ENCODE assay signal across 1 cellular context in the genomic region with DNA sequence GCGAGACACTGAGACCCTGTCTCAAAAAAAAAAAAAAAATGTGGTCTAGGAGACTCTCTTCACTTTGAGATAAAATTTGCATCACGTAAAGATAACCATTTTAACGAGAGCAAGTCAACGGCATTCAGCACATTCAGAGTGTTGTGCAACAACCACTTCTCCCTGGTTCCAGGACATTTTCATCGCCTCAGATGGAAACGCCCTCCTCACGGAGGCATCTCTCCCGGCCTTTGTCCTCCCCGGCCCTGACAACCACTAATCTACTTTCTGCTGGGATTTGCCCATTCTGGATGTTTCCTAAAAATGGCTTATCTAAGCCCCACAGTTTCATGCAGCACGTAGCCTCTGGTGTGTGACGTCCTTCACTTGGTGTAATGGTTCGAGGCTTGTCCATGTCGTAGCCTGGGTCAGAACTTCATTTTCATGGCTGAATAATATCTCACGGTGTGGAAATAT.
TF ChIP-seq lines count a peak whose summit lies in the region.

No MANE protein-coding gene starts in this region.

TF ChIP-seq in K562, 482 proteins besides CTCF, POLR2A, EP300 and RAD21 (continued from another document and continues in another):
- TF ChIP-seq, protein P1, sequence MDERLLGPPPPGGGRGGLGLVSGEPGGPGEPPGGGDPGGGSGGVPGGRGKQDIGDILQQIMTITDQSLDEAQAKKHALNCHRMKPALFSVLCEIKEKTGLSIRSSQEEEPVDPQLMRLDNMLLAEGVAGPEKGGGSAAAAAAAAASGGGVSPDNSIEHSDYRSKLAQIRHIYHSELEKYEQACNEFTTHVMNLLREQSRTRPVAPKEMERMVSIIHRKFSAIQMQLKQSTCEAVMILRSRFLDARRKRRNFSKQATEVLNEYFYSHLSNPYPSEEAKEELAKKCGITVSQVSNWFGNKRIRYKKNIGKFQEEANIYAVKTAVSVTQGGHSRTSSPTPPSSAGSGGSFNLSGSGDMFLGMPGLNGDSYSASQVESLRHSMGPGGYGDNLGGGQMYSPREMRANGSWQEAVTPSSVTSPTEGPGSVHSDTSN (CRISPR knock-in tag; IDR thresholded peaks at IDR 0.05; ENCODE audit: low read depth) = no peak
- TF ChIP-seq, protein P1 (tag; conservative IDR thresholded peaks at IDR 0.05; ENCODE audit: low read depth) = no peak
- no peak for TF ChIP-seq ZNF584 (CRISPR knock-in tag; IDR thresholded peaks at IDR 0.05; ENCODE audit: low read depth)
- no peak for TF ChIP-seq ETV6 (IDR thresholded peaks at IDR 0.05; ENCODE audit: borderline replicate concordance in 1 of 2, low read depth in 2 of 2, low read length in 1 of 2)
- no peak for TF ChIP-seq ETV6 (CRISPR knock-in tag; IDR thresholded peaks at IDR 0.05; ENCODE audit: borderline replicate concordance)
- peak; percentile 26 for TF ChIP-seq BHLHE40 (IDR thresholded peaks at IDR 0.05; ENCODE audit: low read length)
- TF ChIP-seq SRSF3 (IDR thresholded peaks at IDR 0.05; ENCODE audit: insufficient read depth, low read length) = no peak
- 0 out of 2 replicates have a peak, but pooled peaks have one; percentile 40 for TF ChIP-seq POLR2AphosphoS5 (IDR thresholded peaks at IDR 0.05; ENCODE audit: control insufficient read depth, insufficient read depth, low read depth, low read length)
- TF ChIP-seq ZNF217 (CRISPR knock-in tag; IDR thresholded peaks at IDR 0.05) = no peak
- TF ChIP-seq PTRF (tag; IDR thresholded peaks at IDR 0.05) = no peak
- TF ChIP-seq, protein P2, sequence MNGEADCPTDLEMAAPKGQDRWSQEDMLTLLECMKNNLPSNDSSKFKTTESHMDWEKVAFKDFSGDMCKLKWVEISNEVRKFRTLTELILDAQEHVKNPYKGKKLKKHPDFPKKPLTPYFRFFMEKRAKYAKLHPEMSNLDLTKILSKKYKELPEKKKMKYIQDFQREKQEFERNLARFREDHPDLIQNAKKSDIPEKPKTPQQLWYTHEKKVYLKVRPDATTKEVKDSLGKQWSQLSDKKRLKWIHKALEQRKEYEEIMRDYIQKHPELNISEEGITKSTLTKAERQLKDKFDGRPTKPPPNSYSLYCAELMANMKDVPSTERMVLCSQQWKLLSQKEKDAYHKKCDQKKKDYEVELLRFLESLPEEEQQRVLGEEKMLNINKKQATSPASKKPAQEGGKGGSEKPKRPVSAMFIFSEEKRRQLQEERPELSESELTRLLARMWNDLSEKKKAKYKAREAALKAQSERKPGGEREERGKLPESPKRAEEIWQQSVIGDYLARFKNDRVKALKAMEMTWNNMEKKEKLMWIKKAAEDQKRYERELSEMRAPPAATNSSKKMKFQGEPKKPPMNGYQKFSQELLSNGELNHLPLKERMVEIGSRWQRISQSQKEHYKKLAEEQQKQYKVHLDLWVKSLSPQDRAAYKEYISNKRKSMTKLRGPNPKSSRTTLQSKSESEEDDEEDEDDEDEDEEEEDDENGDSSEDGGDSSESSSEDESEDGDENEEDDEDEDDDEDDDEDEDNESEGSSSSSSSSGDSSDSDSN (IDR thresholded peaks at IDR 0.05; ENCODE audit: borderline replicate concordance in 1 of 2, low read depth in 2 of 2, low read length in 2 of 2) = no peak
- TF ChIP-seq SNIP1 (IDR thresholded peaks at IDR 0.05; ENCODE audit: low read depth) = no peak
- TF ChIP-seq, protein P3, sequence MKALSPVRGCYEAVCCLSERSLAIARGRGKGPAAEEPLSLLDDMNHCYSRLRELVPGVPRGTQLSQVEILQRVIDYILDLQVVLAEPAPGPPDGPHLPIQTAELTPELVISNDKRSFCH (CRISPR knock-in tag; IDR thresholded peaks at IDR 0.05) = no peak
- TF ChIP-seq, protein P3 (tag; IDR thresholded peaks at IDR 0.05) = no peak
- TF ChIP-seq ZNF445 (CRISPR knock-in tag; IDR thresholded peaks at IDR 0.05; ENCODE audit: low read depth) = no peak
- TF ChIP-seq CEBPB (tag; IDR thresholded peaks at IDR 0.05) = peak; percentile 99
- no peak for TF ChIP-seq TAF9B (IDR thresholded peaks at IDR 0.05; ENCODE audit: partially characterized antibody)
- TF ChIP-seq CCNT2 (IDR thresholded peaks at IDR 0.05; ENCODE audit: borderline replicate concordance, extremely low read depth, insufficient read length, low read depth, low read length) = no peak
- TF ChIP-seq STAT5B (CRISPR knock-in tag; IDR thresholded peaks at IDR 0.05) = no peak
- peak; percentile 55; the same call in 1 of the 2 replicates for TF ChIP-seq SMARCE1 (IDR thresholded peaks at IDR 0.05)
- TF ChIP-seq, protein P4, sequence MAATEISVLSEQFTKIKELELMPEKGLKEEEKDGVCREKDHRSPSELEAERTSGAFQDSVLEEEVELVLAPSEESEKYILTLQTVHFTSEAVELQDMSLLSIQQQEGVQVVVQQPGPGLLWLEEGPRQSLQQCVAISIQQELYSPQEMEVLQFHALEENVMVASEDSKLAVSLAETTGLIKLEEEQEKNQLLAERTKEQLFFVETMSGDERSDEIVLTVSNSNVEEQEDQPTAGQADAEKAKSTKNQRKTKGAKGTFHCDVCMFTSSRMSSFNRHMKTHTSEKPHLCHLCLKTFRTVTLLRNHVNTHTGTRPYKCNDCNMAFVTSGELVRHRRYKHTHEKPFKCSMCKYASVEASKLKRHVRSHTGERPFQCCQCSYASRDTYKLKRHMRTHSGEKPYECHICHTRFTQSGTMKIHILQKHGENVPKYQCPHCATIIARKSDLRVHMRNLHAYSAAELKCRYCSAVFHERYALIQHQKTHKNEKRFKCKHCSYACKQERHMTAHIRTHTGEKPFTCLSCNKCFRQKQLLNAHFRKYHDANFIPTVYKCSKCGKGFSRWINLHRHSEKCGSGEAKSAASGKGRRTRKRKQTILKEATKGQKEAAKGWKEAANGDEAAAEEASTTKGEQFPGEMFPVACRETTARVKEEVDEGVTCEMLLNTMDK (IDR thresholded peaks at IDR 0.05; ENCODE audit: borderline replicate concordance, insufficient read depth, low read depth, low read length, poor library complexity, severe bottlenecking) = no peak
- TF ChIP-seq, protein P5, sequence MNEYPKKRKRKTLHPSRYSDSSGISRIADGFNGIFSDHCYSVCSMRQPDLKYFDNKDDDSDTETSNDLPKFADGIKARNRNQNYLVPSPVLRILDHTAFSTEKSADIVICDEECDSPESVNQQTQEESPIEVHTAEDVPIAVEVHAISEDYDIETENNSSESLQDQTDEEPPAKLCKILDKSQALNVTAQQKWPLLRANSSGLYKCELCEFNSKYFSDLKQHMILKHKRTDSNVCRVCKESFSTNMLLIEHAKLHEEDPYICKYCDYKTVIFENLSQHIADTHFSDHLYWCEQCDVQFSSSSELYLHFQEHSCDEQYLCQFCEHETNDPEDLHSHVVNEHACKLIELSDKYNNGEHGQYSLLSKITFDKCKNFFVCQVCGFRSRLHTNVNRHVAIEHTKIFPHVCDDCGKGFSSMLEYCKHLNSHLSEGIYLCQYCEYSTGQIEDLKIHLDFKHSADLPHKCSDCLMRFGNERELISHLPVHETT (CRISPR knock-in tag; conservative IDR thresholded peaks at IDR 0.05 in 1 of 2, IDR thresholded peaks at IDR 0.05 in 1 of 2) = no peak
- TF ChIP-seq, protein P6, sequence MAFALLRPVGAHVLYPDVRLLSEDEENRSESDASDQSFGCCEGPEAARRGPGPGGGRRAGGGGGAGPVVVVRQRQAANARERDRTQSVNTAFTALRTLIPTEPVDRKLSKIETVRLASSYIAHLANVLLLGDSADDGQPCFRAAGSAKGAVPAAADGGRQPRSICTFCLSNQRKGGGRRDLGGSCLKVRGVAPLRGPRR (CRISPR knock-in tag; IDR thresholded peaks at IDR 0.05) = no peak
- TF ChIP-seq ZNF785 (CRISPR knock-in tag; IDR thresholded peaks at IDR 0.05) = no peak
- no peak for TF ChIP-seq FIP1L1 (IDR thresholded peaks at IDR 0.05; ENCODE audit: low read depth, low read length, poor library complexity, severe bottlenecking)
- no peak for TF ChIP-seq U2AF1 (optimal IDR thresholded peaks at IDR 0.05; ENCODE audit: low read depth, low read length)
- TF ChIP-seq, protein P7, sequence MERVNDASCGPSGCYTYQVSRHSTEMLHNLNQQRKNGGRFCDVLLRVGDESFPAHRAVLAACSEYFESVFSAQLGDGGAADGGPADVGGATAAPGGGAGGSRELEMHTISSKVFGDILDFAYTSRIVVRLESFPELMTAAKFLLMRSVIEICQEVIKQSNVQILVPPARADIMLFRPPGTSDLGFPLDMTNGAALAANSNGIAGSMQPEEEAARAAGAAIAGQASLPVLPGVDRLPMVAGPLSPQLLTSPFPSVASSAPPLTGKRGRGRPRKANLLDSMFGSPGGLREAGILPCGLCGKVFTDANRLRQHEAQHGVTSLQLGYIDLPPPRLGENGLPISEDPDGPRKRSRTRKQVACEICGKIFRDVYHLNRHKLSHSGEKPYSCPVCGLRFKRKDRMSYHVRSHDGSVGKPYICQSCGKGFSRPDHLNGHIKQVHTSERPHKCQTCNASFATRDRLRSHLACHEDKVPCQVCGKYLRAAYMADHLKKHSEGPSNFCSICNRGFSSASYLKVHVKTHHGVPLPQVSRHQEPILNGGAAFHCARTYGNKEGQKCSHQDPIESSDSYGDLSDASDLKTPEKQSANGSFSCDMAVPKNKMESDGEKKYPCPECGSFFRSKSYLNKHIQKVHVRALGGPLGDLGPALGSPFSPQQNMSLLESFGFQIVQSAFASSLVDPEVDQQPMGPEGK (CRISPR knock-in tag; IDR thresholded peaks at IDR 0.05; ENCODE audit: borderline replicate concordance) = no peak
- no peak for TF ChIP-seq KAT7 (CRISPR knock-in tag; IDR thresholded peaks at IDR 0.05; ENCODE audit: borderline replicate concordance)
- no peak for TF ChIP-seq STAG1 (CRISPR knock-in tag; IDR thresholded peaks at IDR 0.05; ENCODE audit: borderline replicate concordance)
- TF ChIP-seq, protein P8, sequence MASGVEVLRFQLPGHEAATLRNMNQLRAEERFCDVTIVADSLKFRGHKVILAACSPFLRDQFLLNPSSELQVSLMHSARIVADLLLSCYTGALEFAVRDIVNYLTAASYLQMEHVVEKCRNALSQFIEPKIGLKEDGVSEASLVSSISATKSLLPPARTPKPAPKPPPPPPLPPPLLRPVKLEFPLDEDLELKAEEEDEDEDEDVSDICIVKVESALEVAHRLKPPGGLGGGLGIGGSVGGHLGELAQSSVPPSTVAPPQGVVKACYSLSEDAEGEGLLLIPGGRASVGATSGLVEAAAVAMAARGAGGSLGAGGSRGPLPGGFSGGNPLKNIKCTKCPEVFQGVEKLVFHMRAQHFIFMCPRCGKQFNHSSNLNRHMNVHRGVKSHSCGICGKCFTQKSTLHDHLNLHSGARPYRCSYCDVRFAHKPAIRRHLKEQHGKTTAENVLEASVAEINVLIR (CRISPR knock-in tag; IDR thresholded peaks at IDR 0.05) = peak; percentile 61
- TF ChIP-seq ZNF75A (CRISPR knock-in tag; IDR thresholded peaks at IDR 0.05) = no peak
- TF ChIP-seq, protein P9, sequence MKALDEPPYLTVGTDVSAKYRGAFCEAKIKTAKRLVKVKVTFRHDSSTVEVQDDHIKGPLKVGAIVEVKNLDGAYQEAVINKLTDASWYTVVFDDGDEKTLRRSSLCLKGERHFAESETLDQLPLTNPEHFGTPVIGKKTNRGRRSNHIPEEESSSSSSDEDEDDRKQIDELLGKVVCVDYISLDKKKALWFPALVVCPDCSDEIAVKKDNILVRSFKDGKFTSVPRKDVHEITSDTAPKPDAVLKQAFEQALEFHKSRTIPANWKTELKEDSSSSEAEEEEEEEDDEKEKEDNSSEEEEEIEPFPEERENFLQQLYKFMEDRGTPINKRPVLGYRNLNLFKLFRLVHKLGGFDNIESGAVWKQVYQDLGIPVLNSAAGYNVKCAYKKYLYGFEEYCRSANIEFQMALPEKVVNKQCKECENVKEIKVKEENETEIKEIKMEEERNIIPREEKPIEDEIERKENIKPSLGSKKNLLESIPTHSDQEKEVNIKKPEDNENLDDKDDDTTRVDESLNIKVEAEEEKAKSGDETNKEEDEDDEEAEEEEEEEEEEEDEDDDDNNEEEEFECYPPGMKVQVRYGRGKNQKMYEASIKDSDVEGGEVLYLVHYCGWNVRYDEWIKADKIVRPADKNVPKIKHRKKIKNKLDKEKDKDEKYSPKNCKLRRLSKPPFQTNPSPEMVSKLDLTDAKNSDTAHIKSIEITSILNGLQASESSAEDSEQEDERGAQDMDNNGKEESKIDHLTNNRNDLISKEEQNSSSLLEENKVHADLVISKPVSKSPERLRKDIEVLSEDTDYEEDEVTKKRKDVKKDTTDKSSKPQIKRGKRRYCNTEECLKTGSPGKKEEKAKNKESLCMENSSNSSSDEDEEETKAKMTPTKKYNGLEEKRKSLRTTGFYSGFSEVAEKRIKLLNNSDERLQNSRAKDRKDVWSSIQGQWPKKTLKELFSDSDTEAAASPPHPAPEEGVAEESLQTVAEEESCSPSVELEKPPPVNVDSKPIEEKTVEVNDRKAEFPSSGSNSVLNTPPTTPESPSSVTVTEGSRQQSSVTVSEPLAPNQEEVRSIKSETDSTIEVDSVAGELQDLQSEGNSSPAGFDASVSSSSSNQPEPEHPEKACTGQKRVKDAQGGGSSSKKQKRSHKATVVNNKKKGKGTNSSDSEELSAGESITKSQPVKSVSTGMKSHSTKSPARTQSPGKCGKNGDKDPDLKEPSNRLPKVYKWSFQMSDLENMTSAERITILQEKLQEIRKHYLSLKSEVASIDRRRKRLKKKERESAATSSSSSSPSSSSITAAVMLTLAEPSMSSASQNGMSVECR (CRISPR knock-in tag; IDR thresholded peaks at IDR 0.05) = no peak
